9 cellular contexts compared by ENCODE assay signal in the genomic region with DNA sequence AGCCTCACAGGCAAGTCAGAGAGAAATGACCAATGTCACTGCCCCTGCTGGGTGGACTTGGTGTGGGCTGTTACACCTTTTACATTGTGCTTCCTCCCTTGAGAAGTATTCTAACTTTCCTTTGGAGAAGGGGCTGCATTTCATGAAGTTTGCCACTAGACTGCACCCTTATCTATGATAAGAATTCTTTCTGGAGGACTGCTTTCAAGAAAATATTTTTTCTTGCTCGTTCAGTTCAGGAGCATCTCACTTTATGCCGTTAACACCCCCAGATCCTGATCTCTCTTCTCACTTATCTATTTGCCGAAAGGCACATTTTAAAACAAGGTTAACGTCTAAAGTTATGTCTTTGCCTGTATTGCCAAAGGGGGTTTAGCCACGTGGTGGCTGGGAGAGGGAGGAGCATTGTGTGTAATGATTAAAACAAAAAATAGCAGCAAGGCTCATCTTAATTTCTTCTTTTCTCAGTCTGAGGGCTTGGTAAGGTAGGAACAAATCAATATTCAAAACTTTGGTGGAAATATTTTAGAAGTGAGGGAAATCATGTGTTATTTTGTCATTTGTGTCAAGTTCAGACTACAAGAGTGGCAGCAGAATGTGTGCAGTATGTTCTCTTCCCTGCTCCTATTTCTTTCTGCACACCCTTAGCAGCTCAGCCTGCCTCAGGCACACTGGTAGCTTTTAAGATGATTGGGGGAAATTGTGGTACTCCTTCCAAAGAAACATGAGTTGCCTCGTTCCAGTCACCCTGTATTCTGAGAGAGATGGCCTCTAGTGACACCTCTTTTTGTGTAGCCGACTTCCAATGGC. TPM values are rescaled to one million over a fixed set of nuclear protein-coding genes. Genes with fewer than 3 reads are reported as not detected.
DNase-seq lines count a peak whose midpoint lies in the region; TF ChIP-seq lines count a peak whose summit lies in the region.
"Had no signal": no experiment of that assay in that cellular context is flagged by ENCODE, and none has a peak within 500 bp of the region (broad histone marks: within the 10 kb centered on the region; RNA-seq: fewer than 3 reads in every experiment).

No MANE protein-coding gene starts in this region.

- H3K36me3 ChIP-seq in ovary, result no peaks in the 10 kb centered on the region

- DNase-seq in DMS79 treated with DMSO at 0.1 percent for 48 hours (lab: John Stamatoyannopoulos, UW) (peak; percentile 59), DMS79 (lab: John Stamatoyannopoulos, UW) (no peak), NCI-H446 treated with DMSO at 0.1 percent for 48 hours (lab: John Stamatoyannopoulos, UW) (peak; percentile 19), coronary artery (ENCODE audit: low spot score) (no peak), ovary (peak in 2 of 5 donors; percentile 20 to 30), cortex of kidney (lab: John Stamatoyannopoulos, UW) (no peak), iPS-NIHi11 (ENCODE audit: low spot score) (no peak)
- DNase-seq in stimulated activated CD8-positive, alpha-beta memory T cell treated with anti-CD3 and anti-CD28 coated beads, Interleukin-4, amount 100 ng/mL, for 48 hours, result no peak
- DNase-seq: naive B cell had no signal

- H3K4me3 ChIP-seq in coronary artery, result no peak overlapping the region
- no peak overlapping the region for H3K4me3 ChIP-seq in ovary

- H3K27ac ChIP-seq in coronary artery, result peak overlapping the region; percentile 24 to 95
- H3K27ac ChIP-seq in ovary, result peak overlapping the region in 1 of 2 donors; percentile 49

- no peaks in the 10 kb centered on the region for H3K27me3 ChIP-seq in ovary

- intact Hi-C loops in ovary (cut with DNase I), result loop anchor here (5.0 to 10.0 kb wide), 12 partner anchors 160 to 1015 kb away; no protein-coding TSS in a partner anchor

- 21 to 22% (median 21%) methylated on average over 7 of the region's 7 CpGs for WGBS in ovary, 3 donors

- H3K9me3 ChIP-seq in ovary, result no peaks in the 10 kb centered on the region

- TF ChIP-seq EP300 in ovary (IDR thresholded peaks at IDR 0.05), result no peak

- TF ChIP-seq CTCF in coronary artery (IDR thresholded peaks at IDR 0.05) (peak; percentile 22), ovary (IDR thresholded peaks at IDR 0.05) (peak; percentile 45 to 79 (median 78))

- TF ChIP-seq POLR2A in ovary (IDR thresholded peaks at IDR 0.05), result no peak

- peaks cover 23% of the 10 kb centered on the region for H3K4me1 ChIP-seq in ovary (ENCODE audit: insufficient read depth)

RNA-seq across cellular contexts. Expression of a gene that starts 1.6 kb away (rescaled TPM):
- total RNA-seq in ovary, result 1,000 to 10,000 TPM in 6 of 7 donors, 100 to 1,000 TPM in 1; 718 to 3,214 (median 2,824) TPM
- 1,000 to 10,000 TPM in 1 of 2 donors, 100 to 1,000 TPM in 1; 929 to 1,464 TPM for polyA plus RNA-seq in ovary

Comparison
In these comparisons a context has a peak if more than half of its experiments do, and no peak if none do; other contexts are left out.
1. DNase-seq: peak in DMS79 treated with DMSO at 0.1 percent for 48 hours (single experiment) and NCI-H446 treated with DMSO at 0.1 percent for 48 hours (single experiment); none in DMS79 (single experiment), coronary artery (single experiment), cortex of kidney (single experiment), iPS-NIHi11 (single experiment) and stimulated activated CD8-positive, alpha-beta memory T cell treated with anti-CD3 and anti-CD28 coated beads, Interleukin-4, amount 100 ng/mL, for 48 hours (single experiment).